ENCODE assay signal across 8 cellular contexts in the genomic region with DNA sequence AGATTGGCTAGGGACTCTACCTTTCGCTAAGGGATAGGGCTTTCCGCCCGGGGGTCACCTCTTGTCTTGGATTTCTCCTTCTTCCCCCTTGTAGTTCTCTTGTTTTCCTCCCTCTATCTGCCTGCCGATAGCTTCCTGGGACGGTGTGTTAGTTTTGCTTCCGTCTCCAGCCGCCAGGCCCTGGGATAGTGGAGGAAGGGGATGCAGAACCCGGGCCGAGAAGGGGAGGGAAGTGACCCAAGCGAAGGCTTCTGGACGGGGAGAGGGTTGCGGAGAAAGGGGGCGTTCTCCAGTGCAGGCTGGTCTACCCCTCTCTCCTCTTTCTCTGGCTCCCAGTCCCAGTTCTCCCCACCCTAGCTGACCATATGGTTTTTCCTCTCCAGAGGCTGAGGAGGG. TPM values are rescaled to one million over a fixed set of nuclear protein-coding genes. Genes with fewer than 3 reads are reported as not detected.
DNase-seq lines count a peak whose midpoint lies in the region; ATAC-seq and TF ChIP-seq lines count a peak whose summit lies in the region.

No MANE protein-coding gene starts in this region.

- TF ChIP-seq CTCF in RWPE2 (IDR thresholded peaks at IDR 0.05; ENCODE audit: poor library complexity, severe bottlenecking): no peak

- no peaks in the 10 kb centered on the region for H3K27me3 ChIP-seq in RWPE2 (ENCODE audit: insufficient read depth, poor library complexity, severe bottlenecking)

- H3K27ac ChIP-seq in RWPE2 (ENCODE audit: poor library complexity, severe bottlenecking) (peak overlapping the region; percentile 99), epithelial cell of prostate (peak overlapping the region; percentile 93)

- peak overlapping the region; percentile 96 for H3K4me3 Mint-ChIP-seq in natural killer cell treated with Interleukin-12 subunit alpha and Interleukin-12 subunit beta and Interleukin-15 and Interleukin-18, amount 100 ng/mL, for 72 hours

- H3K36me3 ChIP-seq in RWPE2 (ENCODE audit: low read depth): peaks cover 53% of the 10 kb centered on the region

- no peaks in the 10 kb centered on the region for H3K9me3 ChIP-seq in RWPE2 (ENCODE audit: severe bottlenecking)

- H3K4me1 Mint-ChIP-seq in natural killer cell treated with Interleukin-12 subunit alpha and Interleukin-12 subunit beta and Interleukin-15 and Interleukin-18, amount 100 ng/mL, for 72 hours (ENCODE audit: low read depth in 2 of 2): peaks cover 15 to 18% of the 10 kb centered on the region in 2 donors

- peaks cover 38% of the 10 kb centered on the region for H3K4me1 ChIP-seq in RWPE2 (ENCODE audit: insufficient read depth, poor library complexity, severe bottlenecking)

- DNase-seq in NCI-H2227 (lab: John Stamatoyannopoulos, UW; ENCODE audit: unreplicated experiment): peak; percentile 34
- DNase-seq in NCI-H2227 treated with DMSO at 0.1 percent for 48 hours (lab: John Stamatoyannopoulos, UW): no peak
- DNase-seq in RWPE2 (ENCODE audit: low spot score): no peak
- no peak for DNase-seq in epithelial cell of prostate (ENCODE audit: low read depth, low spot score)
- peak; percentile 31 for DNase-seq in natural killer cell treated with Interleukin-12 subunit alpha and Interleukin-12 subunit beta and Interleukin-15 and Interleukin-18, amount 100 ng/mL, for 72 hours (ENCODE audit: low spot score)
- DNase-seq in stimulated activated CD4-positive, alpha-beta T cell treated with anti-CD3 and anti-CD28 coated beads, Interleukin-4, amount 100 ng/mL, for 4 hours: no peak

- H3K27ac Mint-ChIP-seq in natural killer cell treated with Interleukin-12 subunit alpha and Interleukin-12 subunit beta and Interleukin-15 and Interleukin-18, amount 100 ng/mL, for 72 hours: peak overlapping the region in 1 of 2 donors; percentile 76

- no peaks in the 10 kb centered on the region for H3K36me3 Mint-ChIP-seq in natural killer cell treated with Interleukin-12 subunit alpha and Interleukin-12 subunit beta and Interleukin-15 and Interleukin-18, amount 100 ng/mL, for 72 hours

- ATAC-seq in RWPE2 (ENCODE audit: low read depth) (no peak), GM21717 (IDR thresholded peaks at IDR 0.05; ENCODE audit: unreplicated experiment) (no peak), GM19452 (IDR thresholded peaks at IDR 0.05; ENCODE audit: unreplicated experiment) (no peak)
- no peak for ATAC-seq in natural killer cell treated with Interleukin-12 subunit alpha and Interleukin-12 subunit beta and Interleukin-15 and Interleukin-18, amount 100 ng/mL, for 72 hours

- H3K4me3 ChIP-seq in RWPE2 (ENCODE audit: severe bottlenecking): peak overlapping the region; percentile 80

- no peaks in the 10 kb centered on the region for H3K9me3 Mint-ChIP-seq in natural killer cell treated with Interleukin-12 subunit alpha and Interleukin-12 subunit beta and Interleukin-15 and Interleukin-18, amount 100 ng/mL, for 72 hours

- peaks cover 14 to 21% of the 10 kb centered on the region in 2 donors for H3K27me3 Mint-ChIP-seq in natural killer cell treated with Interleukin-12 subunit alpha and Interleukin-12 subunit beta and Interleukin-15 and Interleukin-18, amount 100 ng/mL, for 72 hours

RNA-seq across cellular contexts. Expression of a gene that starts 0.9 kb away (rescaled TPM):
- total RNA-seq in natural killer cell treated with Interleukin-12 subunit alpha and Interleukin-12 subunit beta and Interleukin-15 and Interleukin-18, amount 100 ng/mL, for 72 hours: 1 to 10 TPM; 2.0 to 2.3 TPM

RNA-seq across cellular contexts. Expression of a gene that starts 29.8 kb away (rescaled TPM):
- total RNA-seq in natural killer cell treated with Interleukin-12 subunit alpha and Interleukin-12 subunit beta and Interleukin-15 and Interleukin-18, amount 100 ng/mL, for 72 hours: 1 to 10 TPM in 1 of 2 donors, under 1 TPM in 1; 0.31 to 1.8 TPM

Comparison
In these comparisons a context has a peak if more than half of its experiments do, and no peak if none do; other contexts are left out.
1. DNase-seq: peak in NCI-H2227 (single experiment) and natural killer cell treated with Interleukin-12 subunit alpha and Interleukin-12 subunit beta and Interleukin-15 and Interleukin-18, amount 100 ng/mL, for 72 hours (single experiment); none in NCI-H2227 treated with DMSO at 0.1 percent for 48 hours (single experiment), RWPE2 (single experiment), epithelial cell of prostate (single experiment) and stimulated activated CD4-positive, alpha-beta T cell treated with anti-CD3 and anti-CD28 coated beads, Interleukin-4, amount 100 ng/mL, for 4 hours (0 of 2).